ENCODE assay signal across 1 cellular context in genomic region chr15:57438166-57438565, GRCh38.
TF ChIP-seq lines count a peak whose summit lies in the region.

No MANE protein-coding gene starts in this region.

TF ChIP-seq in HepG2, 621 proteins besides CTCF, POLR2A, EP300 and RAD21 (continued from another document):
- TF ChIP-seq THAP9 (CRISPR knock-in tag; IDR thresholded peaks at IDR 0.05; ENCODE audit: borderline replicate concordance): no peak
- TF ChIP-seq HNF1A (IDR thresholded peaks at IDR 0.05; ENCODE audit: low read depth): no peak
- TF ChIP-seq HNF1A (CRISPR knock-in tag; IDR thresholded peaks at IDR 0.05; ENCODE audit: borderline replicate concordance): no peak
- TF ChIP-seq ZNF496 (CRISPR knock-in tag; IDR thresholded peaks at IDR 0.05; ENCODE audit: insufficient replicate concordance): no peak
- no peak for TF ChIP-seq ZNF10 (CRISPR knock-in tag; IDR thresholded peaks at IDR 0.05; ENCODE audit: borderline replicate concordance, low read depth)
- no peak for TF ChIP-seq SKIL (CRISPR knock-in tag; IDR thresholded peaks at IDR 0.05; ENCODE audit: borderline replicate concordance)
- no peak for TF ChIP-seq ZNF616 (CRISPR knock-in tag; IDR thresholded peaks at IDR 0.05; ENCODE audit: low read depth)
- TF ChIP-seq KDM4B (CRISPR knock-in tag; IDR thresholded peaks at IDR 0.05): no peak
- TF ChIP-seq GMEB2 (CRISPR knock-in tag; IDR thresholded peaks at IDR 0.05; ENCODE audit: low read depth): no peak
- no peak for TF ChIP-seq IKZF4 (CRISPR knock-in tag; IDR thresholded peaks at IDR 0.05; ENCODE audit: borderline replicate concordance, low read depth, not compliant biosample characterization)
- no peak for TF ChIP-seq SNAI1 (CRISPR knock-in tag; IDR thresholded peaks at IDR 0.05; ENCODE audit: borderline replicate concordance)
- no peak for TF ChIP-seq BORCS8-MEF2B (CRISPR knock-in tag; IDR thresholded peaks at IDR 0.05)
- TF ChIP-seq SRSF9 (IDR thresholded peaks at IDR 0.05; ENCODE audit: borderline replicate concordance, insufficient read depth, low read depth, low read length, poor library complexity, severe bottlenecking): no peak
